In genomic region chr1:14259191-14259757, GRCh38 we compare ENCODE assay signal across 17 cellular contexts.
DNase-seq lines count a peak whose midpoint lies in the region; ATAC-seq and TF ChIP-seq lines count a peak whose summit lies in the region.
"Had no signal": no experiment of that assay in that cellular context is flagged by ENCODE, and none has a peak within 500 bp of the region (broad histone marks: within the 10 kb centered on the region; RNA-seq: fewer than 3 reads in every experiment).

No MANE protein-coding gene starts in this region.

- intact Hi-C loops in esophagus muscularis mucosa (cut with DNase I) (no loop called here), sigmoid colon (cut with DNase I) (loop anchor here (5.0 kb wide), 1 partner anchor 403 kb away; no protein-coding TSS in a partner anchor)

- no peak for TF ChIP-seq POLR2A in esophagus muscularis mucosa (IDR thresholded peaks at IDR 0.05; ENCODE audit: low read depth)
- no peak for TF ChIP-seq POLR2A in sigmoid colon (IDR thresholded peaks at IDR 0.05)

- no peak for ATAC-seq in HG03378 (IDR thresholded peaks at IDR 0.05; ENCODE audit: unreplicated experiment)
- ATAC-seq: activated CD4-positive, CD25-positive, alpha-beta regulatory T cell treated with anti-CD3 and anti-CD28 coated beads, Interleukin-2, amount 50 U/mL, for 24 hours; GM12878; SK-N-SH treated with all-trans-retinoic acid at 6 μM for 48 hours had no signal

- 53% methylated on average over 11 of the region's 13 CpGs for WGBS in esophagus muscularis mucosa
- WGBS in sigmoid colon, 2 donors = 70 to 85% methylated on average over 13 of the region's 13 CpGs

- H3K27me3 ChIP-seq in esophagus muscularis mucosa (no peaks in the 10 kb centered on the region), sigmoid colon (no peaks in the 10 kb centered on the region)
- H3K27me3 ChIP-seq: ascending aorta had no signal

- H3K9me3 ChIP-seq in esophagus muscularis mucosa (no peaks in the 10 kb centered on the region), sigmoid colon (no peaks in the 10 kb centered on the region)
- H3K9me3 ChIP-seq: ascending aorta, neutrophil had no signal

- TF ChIP-seq CTCF in esophagus muscularis mucosa (IDR thresholded peaks at IDR 0.05) (no peak), sigmoid colon (IDR thresholded peaks at IDR 0.05) (no peak)

- H3K27ac ChIP-seq in esophagus muscularis mucosa (replicated peaks in 1 of 4) (peak overlapping the region; percentile 45 to 63 (median 59)), sigmoid colon (peak overlapping the region; percentile 52 to 57 (median 54))
- H3K27ac ChIP-seq: ascending aorta, neutrophil had no signal

- H3K4me1 ChIP-seq in esophagus muscularis mucosa (peaks cover 0 to 4% (median 1%) of the 10 kb centered on the region in 4 donors), sigmoid colon (peaks cover 0 to 8% (median 0%) of the 10 kb centered on the region in 4 donors)
- H3K4me1 ChIP-seq: ascending aorta had no signal

- DNase-seq in Ammon's horn (ENCODE audit: low spot score) (peak; percentile 98), esophagus muscularis mucosa (ENCODE audit: extremely low spot score) (peak; percentile 97), left kidney (ENCODE audit: low read depth, low spot score) (peak; percentile 20), sigmoid colon (peak; percentile 97), NCI-H446 treated with DMSO at 0.1 percent for 48 hours (lab: John Stamatoyannopoulos, UW) (no peak), retina (no peak), GM19240 (ENCODE audit: insufficient read length, low spot score) (no peak)
- DNase-seq: activated T-cell treated with anti-CD3 and anti-CD28 coated beads, Interleukin-2, amount 50 U/mL, for 1 hour; DMS153; KBM-7; NCI-H2081 treated with DMSO at 0.1 percent for 48 hours had no signal

- peak; percentile 4 for TF ChIP-seq EP300 in esophagus muscularis mucosa (IDR thresholded peaks at IDR 0.05)
- TF ChIP-seq EP300 in sigmoid colon (IDR thresholded peaks at IDR 0.05) = peak in 1 of 4 donors; percentile 2

- no peak overlapping the region for H3K4me3 ChIP-seq in esophagus muscularis mucosa
- H3K4me3 ChIP-seq in sigmoid colon = no peak overlapping the region
- H3K4me3 ChIP-seq: ascending aorta, GM12878 had no signal

- H3K36me3 ChIP-seq in esophagus muscularis mucosa (no peaks in the 10 kb centered on the region), sigmoid colon (no peaks in the 10 kb centered on the region)
- H3K36me3 ChIP-seq: ascending aorta, neutrophil had no signal

Comparison
In these comparisons a context has a peak if more than half of its experiments do, and no peak if none do; other contexts are left out.
1. DNase-seq: peak in Ammon's horn (single experiment), esophagus muscularis mucosa (single experiment), left kidney (single experiment) and sigmoid colon (single experiment); none in NCI-H446 treated with DMSO at 0.1 percent for 48 hours (single experiment), retina (single experiment) and GM19240 (single experiment).